13 cellular contexts compared by ENCODE assay signal in the genomic region with DNA sequence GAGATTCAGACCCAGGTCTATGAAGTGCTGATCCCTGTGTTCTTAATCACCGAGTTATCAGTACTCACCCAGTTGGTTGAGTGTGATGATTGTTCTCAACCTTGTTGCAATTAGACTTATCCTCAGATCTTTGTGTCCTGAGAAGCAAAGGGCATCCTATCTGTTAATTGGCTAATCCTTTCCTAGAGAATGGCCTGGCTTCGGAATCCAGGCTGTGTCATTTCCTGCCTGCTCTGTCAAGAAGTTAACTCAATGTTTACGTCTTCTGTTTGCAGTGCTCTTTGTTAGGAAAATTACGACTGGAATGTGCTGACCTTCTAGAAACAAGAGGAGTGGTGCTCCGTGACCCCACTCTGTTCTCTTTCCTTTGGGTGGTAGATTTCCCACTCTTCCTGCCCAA. TPM values are rescaled to one million over a fixed set of nuclear protein-coding genes. Genes with fewer than 3 reads are reported as not detected.
A peak's percentile ranks its signal among the peaks of the same experiment; 100 is the strongest.
DNase-seq lines count a peak whose midpoint lies in the region; ATAC-seq and TF ChIP-seq lines count a peak whose summit lies in the region.
"Had no signal": no experiment of that assay in that cellular context is flagged by ENCODE, and none has a peak within 500 bp of the region (broad histone marks: within the 10 kb centered on the region; RNA-seq: fewer than 3 reads in every experiment).

No MANE protein-coding gene starts in this region.

- no peaks in the 10 kb centered on the region for H3K9me3 ChIP-seq in esophagus squamous epithelium

- H3K4me3 ChIP-seq in esophagus squamous epithelium, result no peak overlapping the region

- H3K27ac ChIP-seq in esophagus squamous epithelium, result peak overlapping the region in 3 of 4 donors; percentile 38 to 49 (median 48)
- H3K27ac ChIP-seq: HL-60, parathyroid adenoma had no signal

- H3K36me3 Mint-ChIP-seq in mesothelial cell of epicardium, result peaks cover 30% of the 10 kb centered on the region

- no peak for TF ChIP-seq POLR2A in esophagus squamous epithelium (IDR thresholded peaks at IDR 0.05)

- TF ChIP-seq CTCF in esophagus squamous epithelium (IDR thresholded peaks at IDR 0.05) (no peak), mesothelial cell of epicardium (IDR thresholded peaks at IDR 0.05; ENCODE audit: unreplicated experiment) (no peak)

- peaks cover 0 to 18% (median 0%) of the 10 kb centered on the region in 3 donors for H3K4me1 ChIP-seq in esophagus squamous epithelium
- H3K4me1 ChIP-seq: parathyroid adenoma had no signal

- H3K36me3 ChIP-seq in esophagus squamous epithelium, result peaks cover 0 to 90% (median 5%) of the 10 kb centered on the region in 3 donors

- no peaks in the 10 kb centered on the region for H3K9me3 Mint-ChIP-seq in mesothelial cell of epicardium
- H3K9me3 Mint-ChIP-seq: activated B cell treated with CpG ODN at 0.5 μM for 24 hours, CD14-positive monocyte had no signal

- 47 to 73% methylated on average over 5 of the region's 5 CpGs for WGBS in esophagus squamous epithelium, 2 donors

- H3K4me1 Mint-ChIP-seq in mesothelial cell of epicardium, result no peaks in the 10 kb centered on the region
- H3K4me1 Mint-ChIP-seq: activated B cell treated with CpG ODN at 0.5 μM for 24 hours, CD14-positive monocyte had no signal

- DNase-seq in AG08396 (ENCODE audit: low spot score) (peak; percentile 32), NCI-H226 (peak; percentile 43), esophagus squamous epithelium (lab: John Stamatoyannopoulos, UW) (no peak), mesothelial cell of epicardium (ENCODE audit: low spot score in 2 of 2, unreplicated experiment in 2 of 2) (no peak), SKM-1 (lab: John Stamatoyannopoulos, UW; ENCODE audit: unreplicated experiment) (no peak)
- no peak for DNase-seq in activated naive CD4-positive, alpha-beta T cell treated with anti-CD3 and anti-CD28 coated beads, Interleukin-2, amount 50 U/mL, for 16 hours
- DNase-seq: activated B cell treated with CpG ODN at 0.5 μM for 24 hours, NCI-H2029 treated with DMSO at 0.1 percent for 48 hours had no signal

- no peaks in the 10 kb centered on the region for H3K27me3 ChIP-seq in esophagus squamous epithelium

- intact Hi-C loops in esophagus squamous epithelium (cut with DNase I), result no loop called here

- H3K27me3 Mint-ChIP-seq in mesothelial cell of epicardium (ENCODE audit: low read depth), result no peaks in the 10 kb centered on the region
- H3K27me3 Mint-ChIP-seq: activated B cell treated with CpG ODN at 0.5 μM for 24 hours had no signal

- ATAC-seq in HG03565 (IDR thresholded peaks at IDR 0.05; ENCODE audit: unreplicated experiment) (no peak), GM21619 (IDR thresholded peaks at IDR 0.05; ENCODE audit: unreplicated experiment) (no peak)

- H3K27ac Mint-ChIP-seq in mesothelial cell of epicardium, result peak overlapping the region; percentile 67
- H3K27ac Mint-ChIP-seq: activated B cell treated with CpG ODN at 0.5 μM for 24 hours had no signal

- H3K4me3 Mint-ChIP-seq in mesothelial cell of epicardium, result no peak overlapping the region
- H3K4me3 Mint-ChIP-seq: activated B cell treated with CpG ODN at 0.5 μM for 24 hours, CD14-positive monocyte had no signal

RNA-seq across cellular contexts. Expression of a gene that starts 14.7 kb away (rescaled TPM):
- 100 to 1,000 TPM; 202 to 715 (median 315) TPM for total RNA-seq in esophagus squamous epithelium
- 631 to 658 TPM (median 655 TPM) in 3 replicates for total RNA-seq in mesothelial cell of epicardium

RNA-seq across cellular contexts. Expression of a gene that starts 15.1 kb away (rescaled TPM):
- total RNA-seq in esophagus squamous epithelium (1 to 10 TPM; 1.6 to 6.3 (median 3.3) TPM), mesothelial cell of epicardium (16.9 to 19.3 TPM (median 17.9 TPM) in 3 replicates)

RNA-seq across cellular contexts. Expression of a gene that starts 28.4 kb away (rescaled TPM):
- total RNA-seq in esophagus squamous epithelium (10 to 100 TPM in 1 of 4 donors, 1 to 10 TPM in 3; 3.6 to 18.2 (median 7.5) TPM), mesothelial cell of epicardium (10.1 to 12.0 TPM (median 10.7 TPM) in 3 replicates)

RNA-seq across cellular contexts. Expression of a gene that starts 28.6 kb away (rescaled TPM):
- total RNA-seq in esophagus squamous epithelium (10 to 100 TPM in 2 of 4 donors, 1 to 10 TPM in 2; 6.6 to 14.7 (median 9.9) TPM), mesothelial cell of epicardium (14.5 to 15.1 TPM (median 14.6 TPM) in 3 replicates)

Comparison
In these comparisons a context has a peak if more than half of its experiments do, and no peak if none do; other contexts are left out.
1. DNase-seq: peak in AG08396 (single experiment) and NCI-H226 (single experiment); none in esophagus squamous epithelium (single experiment), mesothelial cell of epicardium (0 of 2), activated naive CD4-positive, alpha-beta T cell treated with anti-CD3 and anti-CD28 coated beads, Interleukin-2, amount 50 U/mL, for 16 hours (single experiment) and SKM-1 (single experiment).